15 cellular contexts compared by ENCODE assay signal in genomic region chr7:2114052-2114451, GRCh38.
A peak's percentile ranks its signal among the peaks of the same experiment; 100 is the strongest.
DNase-seq lines count a peak whose midpoint lies in the region; ATAC-seq lines count a peak whose summit lies in the region.
"Had no signal": no experiment of that assay in that cellular context is flagged by ENCODE, and none has a peak within 500 bp of the region (broad histone marks: within the 10 kb centered on the region; RNA-seq: fewer than 3 reads in every experiment).

No MANE protein-coding gene starts in this region.

- H3K27ac Mint-ChIP-seq in activated naive CD8-positive, alpha-beta T cell treated with anti-CD3 and anti-CD28 coated beads, Interleukin-2, amount 50 U/mL, for 24 hours, result peak overlapping the region; percentile 18
- no peak overlapping the region for H3K27ac Mint-ChIP-seq in activated naive CD8-positive, alpha-beta T cell treated with anti-CD3 and anti-CD28 coated beads for 36 hours
- H3K27ac Mint-ChIP-seq: activated T-helper 1 cell treated with anti-CD3 and anti-CD28 coated beads, Interleukin-12 subunit alpha, Interleukin-12 subunit beta, Interleukin-2, Interleukin-4 antibody, amounts not matched to agents 30 ng/mL and 10 ng/mL and 1 ng/mL, durations not matched to agents 14 hours and 24 hours and 36 hours had no signal

- no peaks in the 10 kb centered on the region for H3K9me3 Mint-ChIP-seq in activated naive CD8-positive, alpha-beta T cell treated with anti-CD3 and anti-CD28 coated beads, Interleukin-2, amount 50 U/mL, for 24 hours
- H3K9me3 Mint-ChIP-seq in activated naive CD8-positive, alpha-beta T cell treated with anti-CD3 and anti-CD28 coated beads for 36 hours, result peaks cover 1% of the 10 kb centered on the region
- H3K9me3 Mint-ChIP-seq: activated T-helper 1 cell treated with anti-CD3 and anti-CD28 coated beads, Interleukin-12 subunit alpha, Interleukin-12 subunit beta, Interleukin-2, Interleukin-4 antibody, amounts not matched to agents 30 ng/mL and 10 ng/mL and 1 ng/mL, durations not matched to agents 14 hours and 24 hours and 36 hours had no signal

- no peaks in the 10 kb centered on the region for H3K27me3 Mint-ChIP-seq in activated naive CD8-positive, alpha-beta T cell treated with anti-CD3 and anti-CD28 coated beads, Interleukin-2, amount 50 U/mL, for 24 hours
- no peaks in the 10 kb centered on the region for H3K27me3 Mint-ChIP-seq in activated naive CD8-positive, alpha-beta T cell treated with anti-CD3 and anti-CD28 coated beads for 36 hours

- peaks cover 57% of the 10 kb centered on the region for H3K4me1 Mint-ChIP-seq in activated naive CD8-positive, alpha-beta T cell treated with anti-CD3 and anti-CD28 coated beads, Interleukin-2, amount 50 U/mL, for 24 hours
- peaks cover 42% of the 10 kb centered on the region for H3K4me1 Mint-ChIP-seq in activated naive CD8-positive, alpha-beta T cell treated with anti-CD3 and anti-CD28 coated beads for 36 hours

- no peak for DNase-seq in activated naive CD8-positive, alpha-beta T cell treated with anti-CD3 and anti-CD28 coated beads, Interleukin-2, amount 50 U/mL, for 24 hours
- no peak for DNase-seq in activated naive CD8-positive, alpha-beta T cell treated with anti-CD3 and anti-CD28 coated beads for 36 hours
- DNase-seq in SW480 (ENCODE audit: low spot score), result peak; percentile 37
- peak; percentile 33 for DNase-seq in fibroblast of peridontal ligament (ENCODE audit: extremely low read depth)
- peak; percentile 33 for DNase-seq in stromal cell of bone marrow (ENCODE audit: low read depth)
- DNase-seq in kidney glomerular epithelial cell (lab: John Stamatoyannopoulos, UW), result no peak
- no peak for DNase-seq in ecto neural progenitor cell (ENCODE audit: low spot score)
- DNase-seq: DMS79 treated with DMSO at 0.1 percent for 48 hours, NCI-H1092, NCI-H524 treated with DMSO at 0.1 percent for 48 hours, ovary had no signal

- no peak overlapping the region for H3K4me3 Mint-ChIP-seq in activated naive CD8-positive, alpha-beta T cell treated with anti-CD3 and anti-CD28 coated beads, Interleukin-2, amount 50 U/mL, for 24 hours
- no peak overlapping the region for H3K4me3 Mint-ChIP-seq in activated naive CD8-positive, alpha-beta T cell treated with anti-CD3 and anti-CD28 coated beads for 36 hours
- H3K4me3 Mint-ChIP-seq: activated T-helper 1 cell treated with anti-CD3 and anti-CD28 coated beads, Interleukin-12 subunit alpha, Interleukin-12 subunit beta, Interleukin-2, Interleukin-4 antibody, amounts not matched to agents 30 ng/mL and 10 ng/mL and 1 ng/mL, durations not matched to agents 14 hours and 24 hours and 36 hours had no signal

- no peak for ATAC-seq in activated naive CD8-positive, alpha-beta T cell treated with anti-CD3 and anti-CD28 coated beads, Interleukin-2, amount 50 U/mL, for 24 hours
- ATAC-seq in HG03280 (IDR thresholded peaks at IDR 0.05; ENCODE audit: unreplicated experiment), result no peak
- ATAC-seq: activated CD4-positive, CD25-positive, alpha-beta regulatory T cell treated with anti-CD3 and anti-CD28 coated beads, Interleukin-2, amount 50 U/mL, for 24 hours; Right ventricle myocardium inferior had no signal

- H3K36me3 Mint-ChIP-seq in activated naive CD8-positive, alpha-beta T cell treated with anti-CD3 and anti-CD28 coated beads, Interleukin-2, amount 50 U/mL, for 24 hours (ENCODE audit: low read depth), result peaks cover 20% of the 10 kb centered on the region
- peaks cover 23% of the 10 kb centered on the region for H3K36me3 Mint-ChIP-seq in activated naive CD8-positive, alpha-beta T cell treated with anti-CD3 and anti-CD28 coated beads for 36 hours

Comparison
In these comparisons a context has a peak if more than half of its experiments do, and no peak if none do; other contexts are left out.
1. DNase-seq: peak in SW480 (single experiment), fibroblast of peridontal ligament (single experiment) and stromal cell of bone marrow (single experiment); none in activated naive CD8-positive, alpha-beta T cell treated with anti-CD3 and anti-CD28 coated beads, Interleukin-2, amount 50 U/mL, for 24 hours (single experiment), activated naive CD8-positive, alpha-beta T cell treated with anti-CD3 and anti-CD28 coated beads for 36 hours (single experiment), kidney glomerular epithelial cell (single experiment) and ecto neural progenitor cell (single experiment).